19 cellular contexts compared by ENCODE assay signal in genomic region chr3:172542999-172543398, GRCh38. TPM values are rescaled to one million over a fixed set of nuclear protein-coding genes. Genes with fewer than 3 reads are reported as not detected.
"Had no signal": no experiment of that assay in that cellular context is flagged by ENCODE, and none has a peak within 500 bp of the region (broad histone marks: within the 10 kb centered on the region; RNA-seq: fewer than 3 reads in every experiment).

No MANE protein-coding gene starts in this region.

- H3K27me3 ChIP-seq: brain microvascular endothelial cell, pancreas, tibial artery had no signal

- H3K9me3 ChIP-seq: mucosa of descending colon, pancreas, tibial artery had no signal

- H3K36me3 ChIP-seq: brain microvascular endothelial cell, pancreas, tibial artery had no signal

- H3K4me1 ChIP-seq: pancreas had no signal

- FAIRE-seq: endothelial cell of umbilical vein, pancreas had no signal

- ATAC-seq: activated T-cell treated with anti-CD3 and anti-CD28 coated beads, Interleukin-2, amount 50 U/mL, for 4 hours; mucosa of descending colon; naive thymus-derived CD8-positive, alpha-beta T cell; pancreas had no signal

- H3K27ac ChIP-seq: brain microvascular endothelial cell, pancreas had no signal

- H3K4me3 ChIP-seq: mucosa of descending colon, pancreas, tibial artery had no signal

- DNase-seq: activated CD4-positive, alpha-beta memory T cell treated with anti-CD3 and anti-CD28 coated beads, Interleukin-2, amount 10 ng/mL, durations not matched to agents 7 days and 5 days; activated CD4-positive, alpha-beta T cell treated with anti-CD3 and anti-CD28 coated beads for 4 hours; activated gamma-delta T cell; activated T-cell treated with anti-CD3 and anti-CD28 coated beads, Interleukin-2, amount 50 U/mL, for 4 hours; amygdala; brain microvascular endothelial cell; effector CD8-positive, alpha-beta T cell; foreskin melanocyte; head of caudate nucleus; left colon; mucosa of descending colon; naive thymus-derived CD8-positive, alpha-beta T cell; pancreas; stimulated activated CD4-positive, alpha-beta T cell treated with anti-CD3 and anti-CD28 coated beads, Interleukin-2, amount 100 ng/mL, for 48 hours; stimulated activated naive B cell treated with anti-CD40 and anti-IgM and Interleukin-4, amounts not matched to agents 10 μg/mL and 1 μg/mL and 100 μg/mL, for 72 hours; T-helper 9 cell; tibial artery had no signal

RNA-seq across cellular contexts. Expression of gene TNFSF10, which starts 19.8 kb away (rescaled TPM):
- total RNA-seq: SK-MEL-5 had no signal
